ENCODE assay signal across 8 cellular contexts in the genomic region with DNA sequence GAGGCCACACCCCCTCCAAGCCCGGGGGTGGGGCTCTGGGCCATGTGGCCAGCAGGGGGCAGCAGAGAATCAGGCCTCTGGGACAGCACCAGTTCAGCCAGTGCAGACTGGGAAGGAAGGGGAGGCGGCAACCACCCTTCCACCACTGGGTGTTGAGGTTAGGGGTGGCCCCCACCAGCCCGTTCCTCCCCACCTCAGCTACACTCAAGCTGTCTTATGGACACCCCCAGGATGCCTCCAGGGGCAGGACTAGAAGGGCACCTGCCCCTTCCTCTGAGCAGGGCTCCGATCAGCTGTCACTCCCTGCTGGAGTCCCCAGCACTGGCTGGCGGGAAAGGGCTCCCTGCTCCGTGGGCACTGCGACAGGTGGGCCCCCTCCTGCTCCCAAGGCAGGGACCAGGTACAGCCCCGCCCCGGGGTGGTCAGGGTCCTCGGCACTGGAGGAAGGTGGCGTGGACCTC. TPM values are rescaled to one million over a fixed set of nuclear protein-coding genes. Genes with fewer than 3 reads are reported as not detected.
DNase-seq lines count a peak whose midpoint lies in the region; ATAC-seq and TF ChIP-seq lines count a peak whose summit lies in the region.

No MANE protein-coding gene starts in this region.

- H3K4me1 ChIP-seq in foreskin keratinocyte, result no peaks in the 10 kb centered on the region
- H3K4me1 ChIP-seq in ovary (ENCODE audit: insufficient read depth), result no peaks in the 10 kb centered on the region
- H3K4me1 ChIP-seq in tibial nerve, result peaks cover 0 to 24% (median 1%) of the 10 kb centered on the region in 4 donors

- TF ChIP-seq CTCF in RWPE1 (conservative IDR thresholded peaks at IDR 0.05; ENCODE audit: low read depth), result peak; percentile 96
- peak; percentile 99 for TF ChIP-seq CTCF in foreskin keratinocyte (conservative IDR thresholded peaks at IDR 0.05)
- peak; percentile 89 to 99 (median 93) for TF ChIP-seq CTCF in ovary (IDR thresholded peaks at IDR 0.05)
- peak; percentile 93 to 97 (median 96) for TF ChIP-seq CTCF in tibial nerve (IDR thresholded peaks at IDR 0.05)

- ATAC-seq in GM19328 (IDR thresholded peaks at IDR 0.05; ENCODE audit: unreplicated experiment), result peak; percentile 76
- ATAC-seq in HG03432 (IDR thresholded peaks at IDR 0.05; ENCODE audit: unreplicated experiment), result peak; percentile 88
- ATAC-seq in foreskin keratinocyte, result peak; percentile 75

- intact Hi-C loops in ovary (cut with DNase I), result loop anchor here (2.0 to 10.0 kb wide), 6 partner anchors 105 to 245 kb away; a partner anchor contains a TSS

- TF ChIP-seq POLR2A in ovary (IDR thresholded peaks at IDR 0.05) (no peak), tibial nerve (IDR thresholded peaks at IDR 0.05) (no peak)

- H3K27me3 ChIP-seq in foreskin keratinocyte (no peaks in the 10 kb centered on the region), ovary (no peaks in the 10 kb centered on the region), tibial nerve (no peaks in the 10 kb centered on the region)

- POLR2A ChIA-PET in RWPE1 (lab: Yijun Ruan, JAX; ENCODE audit: low non-redundant PET), result no interaction called here

- no peaks in the 10 kb centered on the region for H3K36me3 ChIP-seq in ovary
- H3K36me3 ChIP-seq in tibial nerve, result peaks cover 0 to 95% (median 0%) of the 10 kb centered on the region in 3 donors

- DNase-seq in COR-L47 (lab: John Stamatoyannopoulos, UW) (peak; percentile 40), RWPE1 (ENCODE audit: low spot score) (peak; percentile 86), foreskin keratinocyte (peak in 1 of 2 donors; percentile 59), ovary (peak; percentile 84 to 93 (median 91)), tibial nerve (ENCODE audit: low spot score in 2 of 2) (peak; percentile 84 to 94)
- DNase-seq in activated T-helper 9 cell treated with anti-CD3 and anti-CD28 coated beads, Interleukin-2, amount 50 U/mL, for 16 hours (ENCODE audit: low read depth), result peak; percentile 83

- H3K4me3 ChIP-seq in ovary (no peak overlapping the region), tibial nerve (no peak overlapping the region)

- H3K9me3 ChIP-seq in ovary (no peaks in the 10 kb centered on the region), tibial nerve (no peaks in the 10 kb centered on the region)

- TF ChIP-seq EP300 in ovary (IDR thresholded peaks at IDR 0.05) (no peak), tibial nerve (IDR thresholded peaks at IDR 0.05) (no peak)

- CTCF ChIA-PET in RWPE1 (lab: Yijun Ruan, JAX), result interaction anchor here (0.6 to 5.2 kb wide), 13 partner anchors 37 to 1457 kb away, joined by 3 to 35 read pairs (median 3); a partner anchor contains a TSS

- H3K27ac ChIP-seq in RWPE1, result peak overlapping the region; percentile 90
- no peak overlapping the region for H3K27ac ChIP-seq in foreskin keratinocyte
- H3K27ac ChIP-seq in ovary, result peak overlapping the region in 1 of 2 donors; percentile 8
- peak overlapping the region in 3 of 4 donors; percentile 43 to 75 (median 65) for H3K27ac ChIP-seq in tibial nerve

- 59 to 64% (median 60%) methylated on average over 11 of the region's 11 CpGs for WGBS in ovary, 3 donors
- WGBS in tibial nerve, 2 donors, result 33 to 62% methylated on average over 5 to 10 of the region's 11 CpGs

RNA-seq across cellular contexts. Expression of a gene that starts 21.8 kb away (rescaled TPM):
- 37.9 and 39.0 TPM in 2 replicates for total RNA-seq in foreskin keratinocyte
- polyA plus RNA-seq in foreskin keratinocyte, result 34.4 and 35.4 TPM in 2 replicates
- 10 to 100 TPM in 5 of 7 donors, 1 to 10 TPM in 2; 7.7 to 20.2 (median 14.9) TPM for total RNA-seq in ovary
- 10 to 100 TPM in 1 of 2 donors, 1 to 10 TPM in 1; 3.4 to 11.0 TPM for polyA plus RNA-seq in ovary
- 10 to 100 TPM; 21.0 to 36.8 (median 27.5) TPM for total RNA-seq in tibial nerve

RNA-seq across cellular contexts. Expression of a gene that starts 44.9 kb away (rescaled TPM):
- total RNA-seq in foreskin keratinocyte, result 67.8 and 68.5 TPM in 2 replicates
- polyA plus RNA-seq in foreskin keratinocyte, result 47.0 and 48.3 TPM in 2 replicates
- 10 to 100 TPM; 21.3 to 54.0 (median 37.5) TPM for total RNA-seq in ovary
- 10 to 100 TPM in 1 of 2 donors, 1 to 10 TPM in 1; 4.6 to 16.0 TPM for polyA plus RNA-seq in ovary
- total RNA-seq in tibial nerve, result 10 to 100 TPM; 50.9 to 87.0 (median 60.2) TPM
